8 cellular contexts compared by ENCODE assay signal in the genomic region with DNA sequence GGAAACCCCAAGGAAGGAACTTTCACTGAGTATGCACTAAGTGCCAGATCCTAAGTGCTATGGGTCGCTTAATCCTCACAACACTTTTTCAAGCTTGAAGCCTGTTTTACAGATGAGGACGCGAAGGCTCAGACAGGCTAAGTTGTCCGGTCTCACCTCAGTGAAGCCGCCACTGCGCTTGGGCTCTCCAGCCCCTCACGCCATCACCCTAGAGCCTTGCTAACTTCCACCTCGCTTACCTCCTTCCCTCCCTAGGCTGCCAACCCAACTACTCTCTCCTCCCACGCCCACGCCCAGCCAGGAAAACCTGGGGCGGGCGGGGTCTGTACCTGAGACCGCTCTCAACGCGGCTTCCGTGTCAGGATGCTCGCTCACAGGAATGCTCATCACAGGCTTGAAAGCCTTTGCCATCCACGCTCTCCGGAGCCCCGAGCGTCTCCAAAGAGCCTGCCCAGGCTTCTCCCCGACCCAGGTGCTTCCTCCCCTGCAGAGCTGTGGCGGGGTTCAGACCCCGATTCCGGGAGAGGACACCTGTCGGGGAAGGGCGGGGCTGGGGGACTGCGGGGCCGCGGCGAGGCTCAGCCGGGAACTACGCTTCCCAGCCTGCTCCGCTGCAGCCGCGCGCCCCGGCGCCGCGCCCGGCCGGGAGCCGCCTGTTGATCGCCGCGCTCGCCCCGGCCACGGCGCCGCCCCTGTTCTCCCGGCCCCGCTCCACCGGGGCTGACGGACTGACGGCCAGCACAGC. TPM values are rescaled to one million over a fixed set of nuclear protein-coding genes. Genes with fewer than 3 reads are reported as not detected.
DNase-seq lines count a peak whose midpoint lies in the region; ATAC-seq and TF ChIP-seq lines count a peak whose summit lies in the region.

A gene (plus strand): TSS at position 656 of the 745 bp plus-strand sequence. CDS start 14,845 bp downstream, outside the sequence.

- H3K27ac ChIP-seq in coronary artery (peak within 1 kb of the TSS; percentile 27 to 86), left lung (peak within 1 kb of the TSS in 1 of 2 donors; percentile 18)

- H3K27me3 ChIP-seq in left lung = peaks cover 0 to 24% of the 10 kb centered on the region in 2 donors

- peak; percentile 39 for DNase-seq in EH (ENCODE audit: low read depth)
- DNase-seq in Jurkat, Clone E6-1 (ENCODE audit: low read depth, low spot score) = peak; percentile 52
- DNase-seq in coronary artery (ENCODE audit: low spot score) = no peak
- DNase-seq in left lung = peak; percentile 46 to 92
- peak; percentile 47 to 60 for DNase-seq in stimulated activated CD4-positive, alpha-beta T cell treated with anti-CD3 and anti-CD28 coated beads, Interleukin-4, amount 100 ng/mL, for 4 hours

- peaks cover 3 to 44% of the 10 kb centered on the region in 2 donors for H3K4me1 ChIP-seq in left lung

- ATAC-seq in GM21528 (IDR thresholded peaks at IDR 0.05; ENCODE audit: low FRiP score, unreplicated experiment) (peak; percentile 68), left lung (peak; percentile 95), GM18870 (IDR thresholded peaks at IDR 0.05; ENCODE audit: unreplicated experiment) (no peak)

- H3K36me3 ChIP-seq in left lung = no peaks in the 10 kb centered on the region

- TF ChIP-seq CTCF in WI38 (IDR thresholded peaks at IDR 0.05; ENCODE audit: low read depth, low read length) (no peak), coronary artery (IDR thresholded peaks at IDR 0.05) (no peak), left lung (IDR thresholded peaks at IDR 0.05) (no peak)

- H3K4me3 ChIP-seq in Jurkat, Clone E6-1 (ENCODE audit: low read length) = peak within 1 kb of the TSS; percentile 65
- H3K4me3 ChIP-seq in WI38 (ENCODE audit: low read depth, low read length) = peak within 1 kb of the TSS; percentile 66
- H3K4me3 ChIP-seq in coronary artery = peak within 1 kb of the TSS; percentile 99
- peak within 1 kb of the TSS; percentile 56 to 60 for H3K4me3 ChIP-seq in left lung

- H3K9me3 ChIP-seq in left lung = no peaks in the 10 kb centered on the region

- intact Hi-C loops in left lung (cut with DNase I) = no loop called here

RNA-seq across cellular contexts. Expression of the gene that starts here (rescaled TPM):
- polyA plus RNA-seq in Jurkat, Clone E6-1 (2012; ENCODE audit: insufficient read depth, insufficient read length) = 6.2 TPM
- total RNA-seq in left lung = 10 to 100 TPM; 10.8 to 11.3 TPM
